ENCODE assay signal across 12 cellular contexts in genomic region chr1:180580237-180580636, GRCh38. TPM values are rescaled to one million over a fixed set of nuclear protein-coding genes. Genes with fewer than 3 reads are reported as not detected.
DNase-seq lines count a peak whose midpoint lies in the region; ATAC-seq, FAIRE-seq and TF ChIP-seq lines count a peak whose summit lies in the region.
"Had no signal": no experiment of that assay in that cellular context is flagged by ENCODE, and none has a peak within 500 bp of the region (broad histone marks: within the 10 kb centered on the region; RNA-seq: fewer than 3 reads in every experiment).

No MANE protein-coding gene starts in this region.

- no peak for TF ChIP-seq RAD21 in H1 (IDR thresholded peaks at IDR 0.05 in 1 of 2, conservative IDR thresholded peaks at IDR 0.05 in 1 of 2; ENCODE audit: low read depth in 2 of 2, low read length in 2 of 2)

- no peaks in the 10 kb centered on the region for H4K20me1 ChIP-seq in H1 (replicated peaks in 1 of 2; ENCODE audit: control insufficient read depth in 1 of 2, insufficient read depth in 2 of 2, low read length in 2 of 2)

- no peak overlapping the region for H3K14ac ChIP-seq in H1 (ENCODE audit: insufficient read length)

- no peak overlapping the region for H3K18ac ChIP-seq in H1 (ENCODE audit: extremely low read depth, low read length)

- H3K23me2 ChIP-seq in H1 (ENCODE audit: low read depth, low read length) = no peaks in the 10 kb centered on the region

- H3K4ac ChIP-seq in H1 (replicated peaks; ENCODE audit: insufficient read length, low read depth, low read length) = no peak overlapping the region

- H2BK12ac ChIP-seq in H1 (ENCODE audit: low read depth, low read length) = no peak overlapping the region

- no peak overlapping the region for H4K91ac ChIP-seq in H1 (replicated peaks; ENCODE audit: insufficient read length, low read length)

- CTCF ChIA-PET in H1 (lab: Charles Lee; ENCODE audit: partially characterized antibody) = no interaction called here

- H2AFZ ChIP-seq in H1 (ENCODE audit: low read length) = 0 out of 2 replicates have a peak overlapping the region, but pooled peaks have one; percentile 33

- H3K27ac ChIP-seq in H1 (ENCODE audit: low read depth, low read length) = no peak overlapping the region
- H3K27ac ChIP-seq: lower lobe of right lung had no signal

- no peak for FAIRE-seq in H1 (lab: Jason Lieb, UNC)
- FAIRE-seq: endometrium had no signal

- peak; percentile 33 for DNase-seq in EL
- peak; percentile 63 for DNase-seq in NCI-H146 (lab: John Stamatoyannopoulos, UW)
- DNase-seq in H1 (ENCODE audit: low read depth in 1 of 2, low spot score in 2 of 2) = no peak
- DNase-seq in nephron progenitor cell = peak; percentile 28
- DNase-seq in NK-92 treated with Interleukin-12 subunit alpha and Interleukin-12 subunit beta, amount 100 ng/mL, for 24 hours (lab: John Stamatoyannopoulos, UW) = no peak
- DNase-seq in NCI-H345 (lab: John Stamatoyannopoulos, UW) = no peak
- no peak for DNase-seq in OCI-M1 (lab: John Stamatoyannopoulos, UW)
- DNase-seq: lower lobe of right lung; stimulated activated CD4-positive, alpha-beta T cell treated with anti-CD3 and anti-CD28 coated beads, Interleukin-12 subunit alpha, Interleukin-12 subunit beta, amount 100 ng/mL, for 4 hours had no signal

- POLR2A ChIA-PET in H1 (lab: Charles Lee; ENCODE audit: partially characterized antibody) = no interaction called here

- H3K36me3 Mint-ChIP-seq in nephron progenitor cell (ENCODE audit: low read depth) = no peaks in the 10 kb centered on the region

- no peak overlapping the region for H3K4me3 ChIP-seq in H1 (ENCODE audit: extremely low read depth in 1 of 4, insufficient read depth in 2 of 4, low read depth in 3 of 4, low read length in 4 of 4)
- H3K4me3 ChIP-seq: lower lobe of right lung had no signal

- no peak overlapping the region for H2BK5ac ChIP-seq in H1 (ENCODE audit: low read depth, low read length)

- no peaks in the 10 kb centered on the region for H3K27me3 ChIP-seq in H1 (replicated peaks in 1 of 4; ENCODE audit: control insufficient read depth in 3 of 4, extremely low read depth in 1 of 4, insufficient read depth in 3 of 4, low read length in 3 of 4)

- peaks cover 48% of the 10 kb centered on the region for H3K4me1 Mint-ChIP-seq in nephron progenitor cell

- H4K5ac ChIP-seq in H1 (ENCODE audit: insufficient read length, low read depth, low read length) = no peak overlapping the region

- no peak overlapping the region for H3K4me2 ChIP-seq in H1 (ENCODE audit: insufficient read depth in 1 of 2, low read depth in 2 of 2, low read length in 2 of 2)

- H3K79me2 ChIP-seq in H1 (ENCODE audit: control insufficient read depth in 1 of 2, insufficient read depth in 2 of 2, low read length in 2 of 2) = no peaks in the 10 kb centered on the region

- no peak overlapping the region for H3K23ac ChIP-seq in H1 (ENCODE audit: insufficient read length)

- H3K4me3 Mint-ChIP-seq in nephron progenitor cell = peak overlapping the region; percentile 3
- H3K4me3 Mint-ChIP-seq: T-helper 2 cell treated with Interferon-gamma antibody and Interleukin-4, amounts not matched to agents 5 μg/mL and 100 μg/mL, for 36 hours had no signal

- no peak for TF ChIP-seq POLR2A in H1 (IDR thresholded peaks at IDR 0.05; ENCODE audit: control extremely low read depth in 1 of 2, low read depth in 2 of 2, low read length in 2 of 2)

- 79 to 100% methylated on average over 1 to 2 of the region's 2 CpGs for WGBS in H1 (ENCODE audit: extremely low coverage in 1 of 2, insufficient coverage in 1 of 2, insufficient read length in 1 of 2, insufficient replicate concordance in 2 of 2, low coverage in 1 of 2, low lambda C conversion rate in 2 of 2, missing lambda C conversion rate in 1 of 2), 2 experiments

- H3K9me3 ChIP-seq in H1 (ENCODE audit: insufficient read depth in 2 of 2, low read depth in 1 of 2, low read length in 1 of 2) = no peaks in the 10 kb centered on the region
- H3K9me3 ChIP-seq: lower lobe of right lung had no signal

- no peak for ATAC-seq in GM21576 (IDR thresholded peaks at IDR 0.05; ENCODE audit: unreplicated experiment)
- ATAC-seq: lower lobe of right lung had no signal

- no peak overlapping the region for H2AK5ac ChIP-seq in H1 (ENCODE audit: low read depth, low read length)

- TF ChIP-seq CTCF in H1 (IDR thresholded peaks at IDR 0.05; ENCODE audit: control extremely low read depth in 1 of 3, insufficient read depth in 1 of 3, low read depth in 1 of 3, low read length in 3 of 3) = no peak
- no peak for TF ChIP-seq CTCF in nephron progenitor cell (IDR thresholded peaks at IDR 0.05)

- H3K4me1 ChIP-seq in H1 (replicated peaks in 1 of 4; ENCODE audit: control insufficient read depth in 3 of 4, insufficient read depth in 4 of 4, low read length in 3 of 4) = no peaks in the 10 kb centered on the region
- H3K4me1 ChIP-seq: lower lobe of right lung had no signal

- H3K9me3 Mint-ChIP-seq in nephron progenitor cell = peaks cover 20% of the 10 kb centered on the region
- H3K9me3 Mint-ChIP-seq: T-helper 2 cell treated with Interferon-gamma antibody and Interleukin-4, amounts not matched to agents 5 μg/mL and 100 μg/mL, for 36 hours had no signal

- no peak overlapping the region for H4K8ac ChIP-seq in H1 (ENCODE audit: extremely low read depth, insufficient read depth, low read length)

- H3K9ac ChIP-seq in H1 (replicated peaks in 1 of 4; ENCODE audit: extremely low read depth in 1 of 4, low read depth in 3 of 4, low read length in 3 of 4) = no peak overlapping the region

- no peak for TF ChIP-seq EP300 in H1 (IDR thresholded peaks at IDR 0.05; ENCODE audit: borderline replicate concordance in 1 of 2, low read depth in 2 of 2, low read length in 2 of 2)

- no peaks in the 10 kb centered on the region for H3K36me3 ChIP-seq in H1 (ENCODE audit: control insufficient read depth in 2 of 4, insufficient read depth in 4 of 4, low read length in 3 of 4)
- H3K36me3 ChIP-seq: lower lobe of right lung had no signal

- no peak overlapping the region for H3K56ac ChIP-seq in H1 (replicated peaks; ENCODE audit: insufficient read length, low read depth, low read length)

- peaks cover 4% of the 10 kb centered on the region for H3K27me3 Mint-ChIP-seq in nephron progenitor cell (ENCODE audit: low read depth, poor library complexity)

- no peak overlapping the region for H2BK15ac ChIP-seq in H1 (ENCODE audit: low read length)

- no peak overlapping the region for H2BK120ac ChIP-seq in H1 (replicated peaks; ENCODE audit: low read depth, low read length)

- H3K79me1 ChIP-seq in H1 (ENCODE audit: low read depth, low read length) = no peaks in the 10 kb centered on the region

- H2BK20ac ChIP-seq in H1 (ENCODE audit: low read length) = no peak overlapping the region

- peak overlapping the region; percentile 99 for H3K27ac Mint-ChIP-seq in nephron progenitor cell
- H3K27ac Mint-ChIP-seq: T-helper 2 cell treated with Interferon-gamma antibody and Interleukin-4, amounts not matched to agents 5 μg/mL and 100 μg/mL, for 36 hours had no signal

TF ChIP-seq in H1, 55 proteins besides CTCF, POLR2A, EP300 and RAD21:
- TF ChIP-seq SIX5 (IDR thresholded peaks at IDR 0.05; ENCODE audit: low read depth, low read length) (no peak), CEBPB (IDR thresholded peaks at IDR 0.05; ENCODE audit: low read depth, low read length) (no peak), TCF12 (IDR thresholded peaks at IDR 0.05; ENCODE audit: low read depth, low read length) (no peak), SAP30 (IDR thresholded peaks at IDR 0.05; ENCODE audit: insufficient read depth, insufficient replicate concordance, low read length) (no peak), JUN (IDR thresholded peaks at IDR 0.05; ENCODE audit: low read depth, low read length) (no peak)

RNA-seq across cellular contexts. Expression of gene OVAAL, which starts 21.5 kb away (rescaled TPM):
- not detected in 2 replicates for total RNA-seq in H1 (2021; fragmentation: NEBNext Ultra II Directional; extraction: Animal tissue kit (Norgen Biotek cat#: 25700))
- polyA plus RNA-seq in H1 (2011; rRNA removed) = not detected in 2 replicates
- polyA plus RNA-seq in H1 (2011; cell fraction: cytosol; rRNA removed) = not detected
- not detected for polyA plus RNA-seq in H1 (2011; cell fraction: nucleus; rRNA removed)
- not detected in 4 replicates for polyA plus RNA-seq in H1 (2012, experiment 1 of 2)
- polyA plus RNA-seq in H1 (2012, experiment 2 of 2) = not detected
- not detected for polyA plus RNA-seq in H1 (2013, experiment 1 of 2)
- not detected for polyA plus RNA-seq in H1 (2013, experiment 2 of 2)
- not detected in 2 replicates for polyA minus RNA-seq in H1 (2011; rRNA and poly(A)+ RNA removed)
- polyA minus RNA-seq in H1 (2011; cell fraction: cytosol; rRNA and poly(A)+ RNA removed) = not detected
- not detected for polyA minus RNA-seq in H1 (2011; cell fraction: nucleus; rRNA and poly(A)+ RNA removed)
- total RNA-seq: lower lobe of right lung had no signal

RNA-seq across cellular contexts. Expression of gene XPR1, which starts 51.6 kb away (rescaled TPM):
- total RNA-seq in H1 (2021; fragmentation: NEBNext Ultra II Directional; extraction: Animal tissue kit (Norgen Biotek cat#: 25700)) = 41.5 and 43.9 TPM in 2 replicates
- 20.0 and 28.6 TPM in 2 replicates for polyA plus RNA-seq in H1 (2011; rRNA removed)
- polyA plus RNA-seq in H1 (2011; cell fraction: cytosol; rRNA removed) = 23.7 TPM
- polyA plus RNA-seq in H1 (2011; cell fraction: nucleus; rRNA removed) = 12.8 TPM
- polyA plus RNA-seq in H1 (2012, experiment 1 of 2) = 18.2 to 34.1 TPM (median 24.0 TPM) in 4 replicates
- 1.7 TPM for polyA plus RNA-seq in H1 (2012, experiment 2 of 2)
- 46.4 TPM for polyA plus RNA-seq in H1 (2013, experiment 1 of 2)
- 53.7 TPM for polyA plus RNA-seq in H1 (2013, experiment 2 of 2)
- polyA minus RNA-seq in H1 (2011; rRNA and poly(A)+ RNA removed) = 56.2 and 77.6 TPM in 2 replicates
- 31.7 TPM for polyA minus RNA-seq in H1 (2011; cell fraction: cytosol; rRNA and poly(A)+ RNA removed)
- polyA minus RNA-seq in H1 (2011; cell fraction: nucleus; rRNA and poly(A)+ RNA removed) = 31.3 TPM

Comparison
In these comparisons a context has a peak if more than half of its experiments do, and no peak if none do; other contexts are left out.
1. DNase-seq: peak in EL (single experiment), NCI-H146 (single experiment) and nephron progenitor cell (single experiment); none in H1 (0 of 2), NK-92 treated with Interleukin-12 subunit alpha and Interleukin-12 subunit beta, amount 100 ng/mL, for 24 hours (single experiment), NCI-H345 (single experiment) and OCI-M1 (single experiment).